ENCODE assay signal across 25 cellular contexts in genomic region chr5:9283473-9283872, GRCh38.
DNase-seq lines count a peak whose midpoint lies in the region; FAIRE-seq and TF ChIP-seq lines count a peak whose summit lies in the region.
"Had no signal": no experiment of that assay in that cellular context is flagged by ENCODE, and none has a peak within 500 bp of the region (broad histone marks: within the 10 kb centered on the region; RNA-seq: fewer than 3 reads in every experiment).

No MANE protein-coding gene starts in this region.

- intact Hi-C loops in ascending aorta (cut with DNase I): no loop called here
- intact Hi-C loops in testis (cut with DNase I; ENCODE audit: low total_unique reads): no loop called here

- peak overlapping the region; percentile 83 to 84 for H3K27ac ChIP-seq in ascending aorta
- H3K27ac ChIP-seq in keratinocyte (ENCODE audit: control insufficient read depth, insufficient read depth, low read length): no peak overlapping the region
- peak overlapping the region; percentile 27 to 79 for H3K27ac ChIP-seq in testis

- no peaks in the 10 kb centered on the region for H4K20me1 ChIP-seq in keratinocyte (ENCODE audit: control insufficient read depth, extremely low read depth, insufficient read depth, low read length)

- H3K9ac ChIP-seq in keratinocyte (ENCODE audit: control insufficient read depth, extremely low read depth, insufficient read depth, low read length): no peak overlapping the region

- dilution Hi-C loops in keratinocyte (cut with MboI; ENCODE audit: extremely low pct_ligation_motif_present, low sequenced_read_pairs): no loop called here

- TF ChIP-seq POLR2A in testis (IDR thresholded peaks at IDR 0.05): no peak

- H3K9me1 ChIP-seq in keratinocyte (ENCODE audit: control insufficient read depth, extremely low read depth, insufficient read depth, low read length): no peaks in the 10 kb centered on the region

- peak; percentile 61 for TF ChIP-seq CTCF in HFFc6 (IDR thresholded peaks at IDR 0.05)
- TF ChIP-seq CTCF in ascending aorta (IDR thresholded peaks at IDR 0.05): no peak
- TF ChIP-seq CTCF in keratinocyte (optimal IDR thresholded peaks at IDR 0.05 in 1 of 3, IDR thresholded peaks at IDR 0.05 in 1 of 3, conservative IDR thresholded peaks at IDR 0.05 in 1 of 3; ENCODE audit: extremely low read depth in 1 of 3, insufficient read depth in 2 of 3, low read length in 3 of 3): peak in 2 of 3 experiments; percentile 11 to 12
- TF ChIP-seq CTCF in testis (IDR thresholded peaks at IDR 0.05): peak in 1 of 3 experiments; percentile 14
- no peak for TF ChIP-seq CTCF in BE2C (IDR thresholded peaks at IDR 0.05; ENCODE audit: low read depth, low read length)

- 87 to 100% methylated on average over 1 of the region's 1 CpG for WGBS in testis, 2 donors

- no peak for DNase-seq in HFFc6
- DNase-seq in ascending aorta (ENCODE audit: low spot score in 2 of 2): no peak
- no peak for DNase-seq in keratinocyte (ENCODE audit: low read depth, low spot score)
- no peak for DNase-seq in testis
- DNase-seq in cortex of kidney (lab: John Stamatoyannopoulos, UW): no peak
- DNase-seq in BE2C: no peak
- no peak for DNase-seq in NCI-H524 (lab: John Stamatoyannopoulos, UW)
- DNase-seq: activated CD4-positive, alpha-beta T cell treated with anti-CD3 and anti-CD28 coated beads for 48 hours; activated naive CD4-positive, alpha-beta T cell treated with anti-CD3 and anti-CD28 coated beads for 36 hours; activated T-cell treated with anti-CD3 and anti-CD28 coated beads, Interleukin-2, amount 50 U/mL, for 72 hours; caudate nucleus; CD4-positive, alpha-beta memory T cell; heart right ventricle; naive B cell; NCI-H1048; NCI-H187; NCI-H2171 treated with DMSO at 0.1 percent for 48 hours; occipital lobe; retina; RPMI8226; stimulated activated CD4-positive, alpha-beta T cell treated with anti-CD3 and anti-CD28 coated beads, Interleukin-12 subunit alpha, Interleukin-12 subunit beta, amount 100 ng/mL, for 4 hours; T-helper 2 cell; thyroid gland had no signal

- no peak overlapping the region for H3K4me3 Mint-ChIP-seq in HFFc6
- H3K4me3 Mint-ChIP-seq: activated naive CD4-positive, alpha-beta T cell treated with anti-CD3 and anti-CD28 coated beads for 36 hours; activated T-cell treated with anti-CD3 and anti-CD28 coated beads, Interleukin-2, amount 50 U/mL, for 72 hours; CD4-positive, alpha-beta memory T cell; naive B cell; stimulated activated naive CD8-positive, alpha-beta T cell treated with anti-CD3 and anti-CD28 coated beads, Interleukin-15, Interleukin-2, amounts not matched to agents 100 ng/mL and 50 ng/mL, for 24 hours had no signal

- H3K27me3 ChIP-seq in ascending aorta: no peaks in the 10 kb centered on the region
- no peaks in the 10 kb centered on the region for H3K27me3 ChIP-seq in keratinocyte (ENCODE audit: control insufficient read depth, extremely low read depth, insufficient read depth, low read length)
- H3K27me3 ChIP-seq in testis: no peaks in the 10 kb centered on the region
- H3K27me3 ChIP-seq in BE2C: no peaks in the 10 kb centered on the region
- H3K27me3 ChIP-seq: heart right ventricle, thyroid gland had no signal

- peaks cover 0 to 16% of the 10 kb centered on the region in 2 donors for H3K4me1 ChIP-seq in ascending aorta
- peaks cover 5% of the 10 kb centered on the region for H3K4me1 ChIP-seq in keratinocyte (ENCODE audit: control insufficient read depth, extremely low read depth, insufficient read depth, low read length)
- peaks cover 17% of the 10 kb centered on the region for H3K4me1 ChIP-seq in testis
- H3K4me1 ChIP-seq in BE2C: no peaks in the 10 kb centered on the region
- H3K4me1 ChIP-seq: thyroid gland had no signal

- H3K36me3 ChIP-seq in ascending aorta (no peaks in the 10 kb centered on the region), keratinocyte (ENCODE audit: control insufficient read depth in 2 of 2, extremely low read depth in 1 of 2, insufficient read depth in 2 of 2, low read length in 2 of 2) (no peaks in the 10 kb centered on the region), testis (ENCODE audit: low read depth, missing control alignments) (no peaks in the 10 kb centered on the region), BE2C (no peaks in the 10 kb centered on the region)
- H3K36me3 ChIP-seq: heart right ventricle, thyroid gland had no signal

- H3K4me1 Mint-ChIP-seq in HFFc6 (ENCODE audit: low read depth): peaks cover 47% of the 10 kb centered on the region
- H3K4me1 Mint-ChIP-seq: CD4-positive, alpha-beta memory T cell; naive B cell had no signal

- H3K27ac Mint-ChIP-seq in HFFc6: no peak overlapping the region; the same call in 1 of the 2 replicates
- H3K27ac Mint-ChIP-seq: activated naive CD4-positive, alpha-beta T cell treated with anti-CD3 and anti-CD28 coated beads for 36 hours; activated T-cell treated with anti-CD3 and anti-CD28 coated beads, Interleukin-2, amount 50 U/mL, for 72 hours; CD4-positive, alpha-beta memory T cell; naive B cell; stimulated activated naive CD8-positive, alpha-beta T cell treated with anti-CD3 and anti-CD28 coated beads, Interleukin-15, Interleukin-2, amounts not matched to agents 100 ng/mL and 50 ng/mL, for 24 hours had no signal

- H3K4me3 ChIP-seq in ascending aorta: no peak overlapping the region
- no peak overlapping the region for H3K4me3 ChIP-seq in keratinocyte (ENCODE audit: control insufficient read depth in 2 of 3, extremely low read depth in 1 of 3, insufficient read depth in 2 of 3, low read depth in 1 of 3, low read length in 3 of 3)
- no peak overlapping the region for H3K4me3 ChIP-seq in testis
- no peak overlapping the region for H3K4me3 ChIP-seq in BE2C (ENCODE audit: low read depth, low read length)
- H3K4me3 ChIP-seq: heart right ventricle, SK-N-MC, thyroid gland had no signal

- H3K4me2 ChIP-seq in keratinocyte (ENCODE audit: control insufficient read depth, extremely low read depth, insufficient read depth, low read depth, low read length): no peak overlapping the region

- FAIRE-seq in keratinocyte (lab: Jason Lieb, UNC): no peak

- peaks cover 11% of the 10 kb centered on the region; the same call in 1 of the 2 replicates for H3K9me3 Mint-ChIP-seq in HFFc6
- H3K9me3 Mint-ChIP-seq: activated naive CD4-positive, alpha-beta T cell treated with anti-CD3 and anti-CD28 coated beads for 36 hours had no signal

- no peaks in the 10 kb centered on the region for H3K79me2 ChIP-seq in keratinocyte (ENCODE audit: control insufficient read depth, insufficient read depth, low read length)

- peaks cover 21% of the 10 kb centered on the region for H3K36me3 Mint-ChIP-seq in HFFc6 (ENCODE audit: low read depth)
- H3K36me3 Mint-ChIP-seq: CD4-positive, alpha-beta memory T cell; naive B cell had no signal

- no peak overlapping the region for H2AFZ ChIP-seq in keratinocyte (ENCODE audit: control insufficient read depth, low read length)

- H3K9me3 ChIP-seq in ascending aorta: no peaks in the 10 kb centered on the region
- H3K9me3 ChIP-seq in keratinocyte (ENCODE audit: control insufficient read depth, low read depth, low read length): peaks cover 2% of the 10 kb centered on the region
- H3K9me3 ChIP-seq in testis: no peaks in the 10 kb centered on the region
- no peaks in the 10 kb centered on the region; the same call in 1 of the 2 replicates for H3K9me3 ChIP-seq in BE2C
- H3K9me3 ChIP-seq: thyroid gland had no signal

- no peaks in the 10 kb centered on the region; the same call in 1 of the 2 replicates for H3K27me3 Mint-ChIP-seq in HFFc6 (ENCODE audit: insufficient read depth)
- H3K27me3 Mint-ChIP-seq: CD4-positive, alpha-beta memory T cell; naive B cell; stimulated activated naive CD8-positive, alpha-beta T cell treated with anti-CD3 and anti-CD28 coated beads, Interleukin-15, Interleukin-2, amounts not matched to agents 100 ng/mL and 50 ng/mL, for 24 hours had no signal

Comparison
In these comparisons a context has a peak if more than half of its experiments do, and no peak if none do; other contexts are left out.
1. CTCF ChIP-seq: peak in HFFc6 (single experiment) and keratinocyte (2 of 3); none in ascending aorta (0 of 3) and BE2C (single experiment).